Comparison of ENCODE assay signal across 10 cellular contexts in genomic region chr12:100741084-100741711, GRCh38. TPM values are rescaled to one million over a fixed set of nuclear protein-coding genes. Genes with fewer than 3 reads are reported as not detected.
DNase-seq lines count a peak whose midpoint lies in the region; ATAC-seq, FAIRE-seq and TF ChIP-seq lines count a peak whose summit lies in the region.
"Had no signal": no experiment of that assay in that cellular context is flagged by ENCODE, and none has a peak within 500 bp of the region (broad histone marks: within the 10 kb centered on the region; RNA-seq: fewer than 3 reads in every experiment).

No MANE protein-coding gene starts in this region.

- TF ChIP-seq CTCF in VCaP (conservative IDR thresholded peaks at IDR 0.05) (peak; percentile 91), kidney (IDR thresholded peaks at IDR 0.05; ENCODE audit: borderline replicate concordance, extremely low read depth, insufficient read depth) (peak; percentile 44)

- no peaks in the 10 kb centered on the region for H3K4me1 ChIP-seq in kidney (ENCODE audit: control insufficient read depth in 1 of 2, insufficient read depth in 1 of 2, low read depth in 1 of 2, low read length in 2 of 2)

- no peak for ATAC-seq in HG03432 (IDR thresholded peaks at IDR 0.05; ENCODE audit: unreplicated experiment)

- DNase-seq in NCI-H2029 treated with DMSO at 0.1 percent for 48 hours (lab: John Stamatoyannopoulos, UW) (peak; percentile 33), NCI-H2029 (lab: John Stamatoyannopoulos, UW) (no peak), HT1080 (ENCODE audit: low read depth) (peak; percentile 9), kidney (no peak), posterior vena cava (ENCODE audit: low spot score) (no peak), GOT3 (lab: John Stamatoyannopoulos, UW) (no peak)
- DNase-seq: activated B cell treated with CpG ODN at 0.5 μM for 24 hours had no signal

- peak; percentile 42 for FAIRE-seq in kidney (lab: Jason Lieb, UNC)

- H3K36me3 ChIP-seq in kidney (ENCODE audit: control insufficient read depth in 1 of 2, insufficient read depth in 2 of 2, low read length in 2 of 2) = no peaks in the 10 kb centered on the region

- H3K27ac ChIP-seq in VCaP (no peak overlapping the region), kidney (ENCODE audit: low read depth in 2 of 2, low read length in 2 of 2) (no peak overlapping the region)

- H3K4me3 ChIP-seq in kidney (ENCODE audit: low read length in 2 of 2) = no peak overlapping the region

- no peaks in the 10 kb centered on the region for H3K9me3 ChIP-seq in kidney (ENCODE audit: control insufficient read depth in 1 of 2, low read length in 2 of 2)

- H3K9ac ChIP-seq in kidney (ENCODE audit: low read length in 2 of 2) = no peak overlapping the region

- intact Hi-C loops in kidney (cut with DNase I) (no loop called here), posterior vena cava (cut with DNase I) (no loop called here)

RNA-seq across cellular contexts. Expression of gene ANO4, which starts 53.4 kb away (rescaled TPM):
- 0.26 TPM in 1 of 2 replicates, not detected in the other for total RNA-seq in HT1080 (2014; rRNA removed; shearing (Covaris generic))
- 0.07 and 0.09 TPM in 2 replicates for polyA plus RNA-seq in HT1080 (2015; cell fraction: cytosol; rRNA removed)
- 0.09 and 0.25 TPM in 2 replicates for polyA plus RNA-seq in HT1080 (2015; cell fraction: nucleus; rRNA removed)
- total RNA-seq in kidney (2.9 TPM), posterior vena cava (under 1 TPM; 0.33 to 0.83 TPM)
- polyA plus RNA-seq in kidney (ENCODE audit: insufficient read depth, low read depth, low replicate concordance) = 0.82 TPM
- total RNA-seq: activated B cell treated with CpG ODN at 0.5 μM for 24 hours; CD4-positive, CD25-positive, alpha-beta regulatory T cell had no signal
- polyA plus RNA-seq: CD4-positive, CD25-positive, alpha-beta regulatory T cell had no signal

Comparison
In these comparisons a context has a peak if more than half of its experiments do, and no peak if none do; other contexts are left out.
1. DNase-seq: peak in NCI-H2029 treated with DMSO at 0.1 percent for 48 hours (single experiment) and HT1080 (single experiment); none in NCI-H2029 (single experiment), kidney (single experiment), posterior vena cava (single experiment) and GOT3 (single experiment).